Comparison of ENCODE assay signal across 7 cellular contexts in genomic region chr22:39889924-39890323, GRCh38. TPM values are rescaled to one million over a fixed set of nuclear protein-coding genes. Genes with fewer than 3 reads are reported as not detected.
"Had no signal": no experiment of that assay in that cellular context is flagged by ENCODE, and none has a peak within 500 bp of the region (broad histone marks: within the 10 kb centered on the region; RNA-seq: fewer than 3 reads in every experiment).

No MANE protein-coding gene starts in this region.

RNA-seq across cellular contexts. Expression of gene ENTHD1, which starts 3.6 kb away (rescaled TPM):
- total RNA-seq: GM23248, GM23338, H1, H4, H7, H9, HFFc6 had no signal
- polyA plus RNA-seq: GM23248, GM23338, H1 had no signal

RNA-seq across cellular contexts. Expression of gene GRAP2, which starts 11.0 kb away (rescaled TPM):
- total RNA-seq: GM23248, H1, H4, H9, HFFc6 had no signal
- polyA plus RNA-seq: GM23248, GM23338 had no signal
